Comparison of ENCODE assay signal across 1 cellular context in the genomic region with DNA sequence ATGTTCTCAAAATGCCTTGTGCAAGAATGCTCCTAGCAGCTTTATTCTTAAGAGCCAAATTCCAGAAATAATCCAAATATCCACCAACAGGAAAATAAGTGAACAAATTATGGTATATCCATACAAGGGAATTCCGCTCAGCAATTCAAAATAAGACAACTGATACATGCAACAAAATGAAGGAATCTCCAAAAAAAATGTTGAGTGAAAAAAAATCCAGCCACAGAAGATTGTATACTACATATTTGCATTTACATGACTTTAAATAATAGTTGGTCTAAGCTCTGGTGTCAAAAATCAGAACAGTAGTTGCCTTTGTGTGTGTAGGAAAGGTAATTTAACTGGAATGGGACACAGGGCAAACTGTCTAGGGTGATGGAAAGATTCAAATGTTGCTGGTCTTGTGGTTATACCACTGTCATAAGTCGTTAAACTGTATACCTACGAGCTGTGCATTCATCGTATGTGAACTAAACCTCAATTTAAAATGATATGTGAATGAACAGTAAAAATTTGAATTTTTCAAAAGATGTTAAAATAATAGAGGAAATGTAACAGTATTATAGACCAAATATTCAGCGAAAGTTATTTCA.
TF ChIP-seq lines count a peak whose summit lies in the region.

No MANE protein-coding gene starts in this region.

TF ChIP-seq in HepG2, 621 proteins besides CTCF, POLR2A, EP300 and RAD21:
- TF ChIP-seq, protein P1, sequence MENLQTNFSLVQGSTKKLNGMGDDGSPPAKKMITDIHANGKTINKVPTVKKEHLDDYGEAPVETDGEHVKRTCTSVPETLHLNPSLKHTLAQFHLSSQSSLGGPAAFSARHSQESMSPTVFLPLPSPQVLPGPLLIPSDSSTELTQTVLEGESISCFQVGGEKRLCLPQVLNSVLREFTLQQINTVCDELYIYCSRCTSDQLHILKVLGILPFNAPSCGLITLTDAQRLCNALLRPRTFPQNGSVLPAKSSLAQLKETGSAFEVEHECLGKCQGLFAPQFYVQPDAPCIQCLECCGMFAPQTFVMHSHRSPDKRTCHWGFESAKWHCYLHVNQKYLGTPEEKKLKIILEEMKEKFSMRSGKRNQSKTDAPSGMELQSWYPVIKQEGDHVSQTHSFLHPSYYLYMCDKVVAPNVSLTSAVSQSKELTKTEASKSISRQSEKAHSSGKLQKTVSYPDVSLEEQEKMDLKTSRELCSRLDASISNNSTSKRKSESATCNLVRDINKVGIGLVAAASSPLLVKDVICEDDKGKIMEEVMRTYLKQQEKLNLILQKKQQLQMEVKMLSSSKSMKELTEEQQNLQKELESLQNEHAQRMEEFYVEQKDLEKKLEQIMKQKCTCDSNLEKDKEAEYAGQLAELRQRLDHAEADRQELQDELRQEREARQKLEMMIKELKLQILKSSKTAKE (CRISPR knock-in tag; IDR thresholded peaks at IDR 0.05; ENCODE audit: borderline replicate concordance), result no peak
- TF ChIP-seq XBP1 (CRISPR knock-in tag; IDR thresholded peaks at IDR 0.05) (no peak), ZFP36L1 (CRISPR knock-in tag; IDR thresholded peaks at IDR 0.05) (no peak)
- TF ChIP-seq, protein P2, sequence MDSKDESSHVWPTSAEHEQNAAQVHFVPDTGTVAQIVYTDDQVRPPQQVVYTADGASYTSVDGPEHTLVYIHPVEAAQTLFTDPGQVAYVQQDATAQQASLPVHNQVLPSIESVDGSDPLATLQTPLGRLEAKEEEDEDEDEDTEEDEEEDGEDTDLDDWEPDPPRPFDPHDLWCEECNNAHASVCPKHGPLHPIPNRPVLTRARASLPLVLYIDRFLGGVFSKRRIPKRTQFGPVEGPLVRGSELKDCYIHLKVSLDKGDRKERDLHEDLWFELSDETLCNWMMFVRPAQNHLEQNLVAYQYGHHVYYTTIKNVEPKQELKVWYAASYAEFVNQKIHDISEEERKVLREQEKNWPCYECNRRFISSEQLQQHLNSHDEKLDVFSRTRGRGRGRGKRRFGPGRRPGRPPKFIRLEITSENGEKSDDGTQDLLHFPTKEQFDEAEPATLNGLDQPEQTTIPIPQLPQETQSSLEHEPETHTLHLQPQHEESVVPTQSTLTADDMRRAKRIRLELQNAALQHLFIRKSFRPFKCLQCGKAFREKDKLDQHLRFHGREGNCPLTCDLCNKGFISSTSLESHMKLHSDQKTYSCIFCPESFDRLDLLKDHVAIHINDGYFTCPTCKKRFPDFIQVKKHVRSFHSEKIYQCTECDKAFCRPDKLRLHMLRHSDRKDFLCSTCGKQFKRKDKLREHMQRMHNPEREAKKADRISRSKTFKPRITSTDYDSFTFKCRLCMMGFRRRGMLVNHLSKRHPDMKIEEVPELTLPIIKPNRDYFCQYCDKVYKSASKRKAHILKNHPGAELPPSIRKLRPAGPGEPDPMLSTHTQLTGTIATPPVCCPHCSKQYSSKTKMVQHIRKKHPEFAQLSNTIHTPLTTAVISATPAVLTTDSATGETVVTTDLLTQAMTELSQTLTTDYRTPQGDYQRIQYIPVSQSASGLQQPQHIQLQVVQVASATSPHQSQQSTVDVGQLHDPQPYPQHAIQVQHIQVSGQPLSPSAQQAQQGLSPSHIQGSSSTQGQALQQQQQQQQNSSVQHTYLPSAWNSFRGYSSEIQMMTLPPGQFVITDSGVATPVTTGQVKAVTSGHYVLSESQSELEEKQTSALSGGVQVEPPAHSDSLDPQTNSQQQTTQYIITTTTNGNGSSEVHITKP (CRISPR knock-in tag; IDR thresholded peaks at IDR 0.05; ENCODE audit: low read depth), result no peak
